Comparison of ENCODE assay signal across 9 cellular contexts in the genomic region with DNA sequence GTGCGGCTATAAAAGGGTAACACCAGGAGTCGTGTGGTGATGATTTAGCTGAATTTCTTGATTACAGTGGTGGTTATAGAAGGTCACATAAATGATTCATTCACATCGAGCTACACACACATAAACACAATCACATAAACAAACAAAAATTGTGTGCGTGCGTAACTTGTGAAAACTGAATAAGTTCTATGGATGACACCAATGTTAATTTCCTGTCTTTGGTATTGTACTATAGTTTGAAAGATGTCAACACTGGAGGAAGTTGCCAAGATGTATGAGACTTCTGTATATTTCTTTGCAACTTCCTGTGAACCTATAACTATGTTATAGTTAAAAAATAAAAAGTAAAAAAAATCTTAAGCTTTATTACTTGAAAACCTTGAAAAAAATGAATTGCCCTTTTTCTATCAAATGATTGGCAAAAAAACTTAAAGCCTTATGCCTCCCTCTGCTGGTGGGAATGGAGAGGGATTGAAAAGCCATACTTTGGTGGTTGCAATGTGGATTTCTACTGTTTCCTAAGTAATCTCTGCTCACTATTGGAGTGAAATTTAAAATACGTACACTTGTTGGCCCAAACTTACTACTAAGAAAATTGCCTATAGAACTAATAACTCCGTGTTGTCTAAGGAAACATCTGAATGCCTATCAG.
DNase-seq lines count a peak whose midpoint lies in the region; ATAC-seq, FAIRE-seq and TF ChIP-seq lines count a peak whose summit lies in the region.
"Had no signal": no experiment of that assay in that cellular context is flagged by ENCODE, and none has a peak within 500 bp of the region (broad histone marks: within the 10 kb centered on the region; RNA-seq: fewer than 3 reads in every experiment).

No MANE protein-coding gene starts in this region.

- no peak overlapping the region for H3K27ac Mint-ChIP-seq in osteocyte (ENCODE audit: unreplicated experiment)
- H3K27ac Mint-ChIP-seq in activated CD8-positive, alpha-beta memory T cell treated with anti-CD3 and anti-CD28 coated beads, Interleukin-2, amount 10 ng/mL, durations not matched to agents 7 days and 5 days: no peak overlapping the region

- H3K4me3 ChIP-seq in LNCaP clone FGC (ENCODE audit: low read depth, low read length) (no peak overlapping the region), choroid plexus epithelial cell (ENCODE audit: low read depth, low read length) (no peak overlapping the region)

- no peak overlapping the region for H3K4me3 Mint-ChIP-seq in osteocyte (ENCODE audit: unreplicated experiment)
- H3K4me3 Mint-ChIP-seq in activated CD8-positive, alpha-beta memory T cell treated with anti-CD3 and anti-CD28 coated beads, Interleukin-2, amount 10 ng/mL, durations not matched to agents 7 days and 5 days: no peak overlapping the region

- no peaks in the 10 kb centered on the region for H3K27me3 Mint-ChIP-seq in osteocyte (ENCODE audit: unreplicated experiment)
- peaks cover 18% of the 10 kb centered on the region for H3K27me3 Mint-ChIP-seq in activated CD8-positive, alpha-beta memory T cell treated with anti-CD3 and anti-CD28 coated beads, Interleukin-2, amount 10 ng/mL, durations not matched to agents 7 days and 5 days

- CTCF ChIA-PET in activated CD8-positive, alpha-beta memory T cell treated with anti-CD3 and anti-CD28 coated beads, Interleukin-2, amount 10 ng/mL, durations not matched to agents 7 days and 5 days (lab: Charles Lee): interaction anchor here (1.2 kb wide), 1 partner anchor 13 kb away, joined by 3 read pairs; no protein-coding TSS in a partner anchor

- TF ChIP-seq CTCF in LNCaP clone FGC (IDR thresholded peaks at IDR 0.05; ENCODE audit: control insufficient read depth, extremely low read depth, insufficient read depth) (peak; percentile 57), choroid plexus epithelial cell (conservative IDR thresholded peaks at IDR 0.05; ENCODE audit: low read depth, low read length) (peak; percentile 79), osteocyte (IDR thresholded peaks at IDR 0.05) (peak; percentile 49)

- no peaks in the 10 kb centered on the region for H3K9me3 Mint-ChIP-seq in osteocyte (ENCODE audit: unreplicated experiment)
- H3K9me3 Mint-ChIP-seq in activated CD8-positive, alpha-beta memory T cell treated with anti-CD3 and anti-CD28 coated beads, Interleukin-2, amount 10 ng/mL, durations not matched to agents 7 days and 5 days (ENCODE audit: low read depth): no peaks in the 10 kb centered on the region

- no peaks in the 10 kb centered on the region for H3K4me1 Mint-ChIP-seq in osteocyte (ENCODE audit: unreplicated experiment)
- no peaks in the 10 kb centered on the region for H3K4me1 Mint-ChIP-seq in activated CD8-positive, alpha-beta memory T cell treated with anti-CD3 and anti-CD28 coated beads, Interleukin-2, amount 10 ng/mL, durations not matched to agents 7 days and 5 days

- ATAC-seq in activated CD8-positive, alpha-beta memory T cell treated with anti-CD3 and anti-CD28 coated beads, Interleukin-2, amount 10 ng/mL, durations not matched to agents 7 days and 5 days: no peak
- ATAC-seq: esophagus mucosa had no signal

- H3K36me3 Mint-ChIP-seq in osteocyte (ENCODE audit: unreplicated experiment): no peaks in the 10 kb centered on the region
- H3K36me3 Mint-ChIP-seq in activated CD8-positive, alpha-beta memory T cell treated with anti-CD3 and anti-CD28 coated beads, Interleukin-2, amount 10 ng/mL, durations not matched to agents 7 days and 5 days: no peaks in the 10 kb centered on the region

- no peak for FAIRE-seq in GM19239 (lab: Jason Lieb, UNC)

- DNase-seq in DMS 273 (lab: John Stamatoyannopoulos, UW; ENCODE audit: unreplicated experiment): peak; percentile 24
- no peak for DNase-seq in DMS 273 treated with DMSO at 0.1 percent for 48 hours (lab: John Stamatoyannopoulos, UW)
- no peak for DNase-seq in LNCaP clone FGC (ENCODE audit: low read depth)
- peak; percentile 70 for DNase-seq in choroid plexus epithelial cell (ENCODE audit: low read depth)
- DNase-seq in osteocyte (ENCODE audit: extremely low spot score, unreplicated experiment): no peak
- no peak for DNase-seq in GM19239 (ENCODE audit: insufficient read length, low spot score)
- no peak for DNase-seq in islet precursor cell
- no peak for DNase-seq in activated CD8-positive, alpha-beta memory T cell treated with anti-CD3 and anti-CD28 coated beads, Interleukin-2, amount 10 ng/mL, durations not matched to agents 7 days and 5 days

Comparison
In these comparisons a context has a peak if more than half of its experiments do, and no peak if none do; other contexts are left out.
1. DNase-seq: peak in DMS 273 (single experiment) and choroid plexus epithelial cell (single experiment); none in DMS 273 treated with DMSO at 0.1 percent for 48 hours (single experiment), LNCaP clone FGC (single experiment), osteocyte (single experiment), GM19239 (single experiment), islet precursor cell (single experiment) and activated CD8-positive, alpha-beta memory T cell treated with anti-CD3 and anti-CD28 coated beads, Interleukin-2, amount 10 ng/mL, durations not matched to agents 7 days and 5 days (single experiment).
2. Peak in every context shown above with its lines, with median percentiles within 50 percentile points of each other: CTCF ChIP-seq.